32 cellular contexts compared by ENCODE assay signal in the genomic region with DNA sequence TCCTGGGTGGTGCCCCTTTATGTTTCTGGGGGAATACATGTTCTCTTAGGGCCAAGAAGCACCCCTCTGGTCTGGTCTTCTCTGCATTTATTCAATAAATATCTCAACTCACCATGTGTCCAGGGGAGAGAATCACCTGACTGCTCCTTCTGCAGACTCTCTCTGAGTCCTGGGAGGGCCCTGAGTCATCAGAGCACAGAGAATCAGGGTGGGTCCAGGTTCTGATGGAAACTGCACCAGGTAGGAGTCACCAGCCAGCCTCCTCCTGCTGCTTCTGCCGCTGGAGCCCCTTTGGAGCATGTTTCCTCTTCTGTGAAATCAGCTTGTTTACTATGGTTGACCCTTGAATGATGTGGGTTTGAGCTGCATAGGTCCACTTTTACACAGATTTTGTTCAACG.
"Had no signal": no experiment of that assay in that cellular context is flagged by ENCODE, and none has a peak within 500 bp of the region (broad histone marks: within the 10 kb centered on the region; RNA-seq: fewer than 3 reads in every experiment).

No MANE protein-coding gene starts in this region.

- H3K4me1 ChIP-seq: adrenal gland, body of pancreas, left ventricle myocardium inferior had no signal

- H3K27me3 Mint-ChIP-seq: activated naive CD8-positive, alpha-beta T cell treated with anti-CD3 and anti-CD28 coated beads for 36 hours; stimulated activated naive CD8-positive, alpha-beta T cell treated with anti-CD3 and anti-CD28 coated beads, Interleukin-15, Interleukin-2, amounts not matched to agents 100 ng/mL and 50 ng/mL, for 24 hours had no signal

- ATAC-seq: activated CD4-positive, CD25-positive, alpha-beta regulatory T cell treated with anti-CD3 and anti-CD28 coated beads, Interleukin-2, amount 50 U/mL, for 24 hours; body of pancreas; sciatic nerve had no signal

- DNase-seq: activated CD4-positive, alpha-beta T cell treated with anti-CD3 and anti-CD28 coated beads for 48 hours; activated CD4-positive, alpha-beta T cell treated with anti-CD3 and anti-CD28 coated beads, Interleukin-2, amount 50 U/mL, for 48 hours; activated CD8-positive, alpha-beta memory T cell treated with anti-CD3 and anti-CD28 coated beads for 24 hours; activated effector memory CD4-positive, alpha-beta T cell treated with Interleukin-2 at 50 U/mL for 16 hours; activated naive CD4-positive, alpha-beta T cell treated with Interleukin-2 at 50 U/mL for 16 hours; activated naive CD8-positive, alpha-beta T cell treated with anti-CD3 and anti-CD28 coated beads for 36 hours; adrenal gland; aorta; body of pancreas; cortex of kidney; esophagus squamous epithelium; islet precursor cell; left ventricle myocardium inferior; stimulated activated CD4-positive, alpha-beta T cell treated with anti-CD3 and anti-CD28 coated beads, Interleukin-12 subunit alpha, Interleukin-12 subunit beta, amount 100 ng/mL, for 4 hours; stimulated activated CD4-positive, alpha-beta T cell treated with anti-CD3 and anti-CD28 coated beads, Interleukin-4, amount 100 ng/mL, for 1 hour; T-helper 9 cell; trophoblast cell; WERI-Rb-1 had no signal

- H3K4me1 Mint-ChIP-seq: activated naive CD8-positive, alpha-beta T cell treated with anti-CD3 and anti-CD28 coated beads for 36 hours; nephron had no signal

- H3K36me3 Mint-ChIP-seq: activated naive CD8-positive, alpha-beta T cell treated with anti-CD3 and anti-CD28 coated beads for 36 hours had no signal

- FAIRE-seq: endothelial cell of umbilical vein, frontal cortex, TTC549, urothelium cell line had no signal

- H3K4me3 ChIP-seq: adrenal gland, body of pancreas, cardiac muscle cell, esophagus squamous epithelium, left ventricle myocardium inferior, lung, skin epidermis, thoracic aorta had no signal

- H3K4me3 Mint-ChIP-seq: activated naive CD8-positive, alpha-beta T cell treated with anti-CD3 and anti-CD28 coated beads for 36 hours; nephron; stimulated activated naive CD8-positive, alpha-beta T cell treated with anti-CD3 and anti-CD28 coated beads, Interleukin-15, Interleukin-2, amounts not matched to agents 100 ng/mL and 50 ng/mL, for 24 hours; T-helper 1 cell treated with Interleukin-12 subunit alpha and Interleukin-12 subunit beta and Interleukin-4 antibody, amounts not matched to agents 30 μg/mL and 1 μg/mL, for 36 hours had no signal

- H3K36me3 ChIP-seq: adrenal gland, cardiac muscle cell, esophagus squamous epithelium, left ventricle myocardium inferior, neutrophil, WERI-Rb-1 had no signal

- H3K27ac ChIP-seq: adrenal gland, body of pancreas, cardiac muscle cell, esophagus squamous epithelium, left ventricle myocardium inferior, neutrophil, skin epidermis, thoracic aorta, WERI-Rb-1 had no signal

- H3K27ac Mint-ChIP-seq: activated naive CD8-positive, alpha-beta T cell treated with anti-CD3 and anti-CD28 coated beads for 36 hours; nephron; stimulated activated naive CD8-positive, alpha-beta T cell treated with anti-CD3 and anti-CD28 coated beads, Interleukin-15, Interleukin-2, amounts not matched to agents 100 ng/mL and 50 ng/mL, for 24 hours; T-helper 1 cell treated with Interleukin-12 subunit alpha and Interleukin-12 subunit beta and Interleukin-4 antibody, amounts not matched to agents 30 μg/mL and 1 μg/mL, for 36 hours had no signal

- H3K9me3 ChIP-seq: adrenal gland, body of pancreas, esophagus squamous epithelium, left ventricle myocardium inferior, neutrophil, thoracic aorta had no signal

- H3K27me3 ChIP-seq: adrenal gland, body of pancreas, cardiac muscle cell, esophagus squamous epithelium, neutrophil had no signal

- H3K9me3 Mint-ChIP-seq: stimulated activated naive CD8-positive, alpha-beta T cell treated with anti-CD3 and anti-CD28 coated beads, Interleukin-15, Interleukin-2, amounts not matched to agents 100 ng/mL and 50 ng/mL, for 24 hours; T-helper 1 cell treated with Interleukin-12 subunit alpha and Interleukin-12 subunit beta and Interleukin-4 antibody, amounts not matched to agents 30 μg/mL and 1 μg/mL, for 36 hours had no signal
